In genomic region chr12:30753761-30754382, GRCh38 we compare ENCODE assay signal across 8 cellular contexts. TPM values are rescaled to one million over a fixed set of nuclear protein-coding genes. Genes with fewer than 3 reads are reported as not detected.
A peak's percentile ranks its signal among the peaks of the same experiment; 100 is the strongest.
DNase-seq lines count a peak whose midpoint lies in the region; ATAC-seq lines count a peak whose summit lies in the region.

No MANE protein-coding gene starts in this region.

- no peak for DNase-seq in activated naive CD4-positive, alpha-beta T cell treated with anti-CD3 and anti-CD28 coated beads for 36 hours
- DNase-seq in activated naive CD4-positive, alpha-beta T cell treated with Interleukin-2 at 50 U/mL for 16 hours: no peak
- DNase-seq in NCI-H82 treated with DMSO at 0.1 percent for 48 hours (lab: John Stamatoyannopoulos, UW; ENCODE audit: unreplicated experiment) (peak; percentile 31), ecto neural progenitor cell (ENCODE audit: low spot score) (no peak)
- DNase-seq in activated effector memory CD4-positive, alpha-beta T cell treated with anti-CD3 and anti-CD28 coated beads, Interleukin-2, amount 50 U/mL, for 16 hours: no peak

- peak overlapping the region; percentile 51 for H3K27ac Mint-ChIP-seq in activated naive CD4-positive, alpha-beta T cell treated with anti-CD3 and anti-CD28 coated beads for 36 hours

- no peaks in the 10 kb centered on the region for H3K27me3 Mint-ChIP-seq in activated naive CD4-positive, alpha-beta T cell treated with anti-CD3 and anti-CD28 coated beads for 36 hours (ENCODE audit: low read depth)

- H3K36me3 Mint-ChIP-seq in activated naive CD4-positive, alpha-beta T cell treated with anti-CD3 and anti-CD28 coated beads for 36 hours (ENCODE audit: low read depth): peaks cover 2% of the 10 kb centered on the region

- no peak for ATAC-seq in GM21737 (IDR thresholded peaks at IDR 0.05; ENCODE audit: unreplicated experiment)

- peaks cover 9% of the 10 kb centered on the region for H3K4me1 ChIP-seq in mucosa of stomach (ENCODE audit: control insufficient read depth, insufficient read depth, low read length)

- intact Hi-C loops in activated naive CD4-positive, alpha-beta T cell treated with anti-CD3 and anti-CD28 coated beads for 36 hours (cut with micrococcal nuclease): loop anchor here (1.0 to 10.0 kb wide), 9 partner anchors 59 to 1921 kb away; partner anchors contain the start of genes BICD1, DNM1L, ERGIC2 and IPO8

- CTCF ChIA-PET in activated naive CD4-positive, alpha-beta T cell treated with anti-CD3 and anti-CD28 coated beads for 36 hours (lab: Charles Lee): interaction anchor here (0.6 to 2.3 kb wide), 9 partner anchors 10 to 93 kb away, joined by 3 to 16 read pairs (median 5); partner anchors contain the start of gene IPO8

- H3K9me3 ChIP-seq in mucosa of stomach (ENCODE audit: control insufficient read depth, low read length): no peaks in the 10 kb centered on the region

- H3K4me3 ChIP-seq in mucosa of stomach (ENCODE audit: low read length): peak overlapping the region; percentile 69

- no peaks in the 10 kb centered on the region for H3K36me3 ChIP-seq in mucosa of stomach (ENCODE audit: control insufficient read depth, insufficient read depth, low read length)

- H3K9ac ChIP-seq in mucosa of stomach (ENCODE audit: low read length): peak overlapping the region; percentile 54

- H3K9me3 Mint-ChIP-seq in activated naive CD4-positive, alpha-beta T cell treated with anti-CD3 and anti-CD28 coated beads for 36 hours: no peaks in the 10 kb centered on the region

- H3K27me3 ChIP-seq in mucosa of stomach (ENCODE audit: control insufficient read depth, insufficient read depth, low read length): no peaks in the 10 kb centered on the region

- H3K4me1 Mint-ChIP-seq in activated naive CD4-positive, alpha-beta T cell treated with anti-CD3 and anti-CD28 coated beads for 36 hours (ENCODE audit: low read depth): peaks cover 38% of the 10 kb centered on the region

- H3K4me3 Mint-ChIP-seq in activated naive CD4-positive, alpha-beta T cell treated with anti-CD3 and anti-CD28 coated beads for 36 hours: peak overlapping the region; percentile 94

- peak overlapping the region; percentile 42 for H3K27ac ChIP-seq in cingulate gyrus (ENCODE audit: low read depth, low read length)

RNA-seq across cellular contexts. Expression of gene CAPRIN2, which starts 0.9 kb away (rescaled TPM):
- 10 to 100 TPM; 10.3 to 11.3 TPM for total RNA-seq in activated naive CD4-positive, alpha-beta T cell treated with anti-CD3 and anti-CD28 coated beads for 36 hours

RNA-seq across cellular contexts. Expression of gene IPO8, which starts 58.2 kb away (rescaled TPM):
- 10 to 100 TPM; 36.0 to 41.5 TPM for total RNA-seq in activated naive CD4-positive, alpha-beta T cell treated with anti-CD3 and anti-CD28 coated beads for 36 hours
